Comparison of ENCODE assay signal across 8 cellular contexts in the genomic region with DNA sequence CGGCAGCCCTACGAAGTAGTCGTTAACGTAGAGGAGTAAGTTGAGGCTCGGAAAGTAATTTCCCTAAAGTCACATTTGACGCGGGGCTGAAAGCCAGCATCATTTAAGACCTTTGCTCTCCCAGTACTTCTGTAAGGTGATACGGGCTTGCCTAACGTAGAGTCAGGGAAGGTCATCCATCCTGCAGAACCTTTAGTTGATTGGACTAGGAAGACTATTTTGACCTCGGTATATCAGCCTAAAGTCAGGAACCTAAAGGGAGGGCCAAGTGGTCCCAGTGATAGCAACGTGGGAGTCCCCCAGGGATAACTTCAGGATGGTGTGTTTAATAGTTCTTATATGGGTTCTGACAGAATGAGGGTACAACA. TPM values are rescaled to one million over a fixed set of nuclear protein-coding genes. Genes with fewer than 3 reads are reported as not detected.
DNase-seq lines count a peak whose midpoint lies in the region; ATAC-seq, FAIRE-seq and TF ChIP-seq lines count a peak whose summit lies in the region.

No MANE protein-coding gene starts in this region.

- ATAC-seq in activated naive CD8-positive, alpha-beta T cell treated with anti-CD3 and anti-CD28 coated beads, Interleukin-2, amount 10 ng/mL, durations not matched to agents 7 days and 5 days (ENCODE audit: low read depth): no peak

- H3K4me1 Mint-ChIP-seq in activated naive CD8-positive, alpha-beta T cell treated with anti-CD3 and anti-CD28 coated beads, Interleukin-2, amount 10 ng/mL, durations not matched to agents 7 days and 5 days: peaks cover 15% of the 10 kb centered on the region

- POLR2A ChIA-PET in activated naive CD8-positive, alpha-beta T cell treated with anti-CD3 and anti-CD28 coated beads, Interleukin-2, amount 10 ng/mL, durations not matched to agents 7 days and 5 days (lab: Charles Lee): interaction anchor here (0.7 to 1.5 kb wide), 4 partner anchors 8 to 149 kb away, joined by 3 to 8 read pairs (median 4); no protein-coding TSS in a partner anchor

- H3K27me3 ChIP-seq in subcutaneous abdominal adipose tissue (ENCODE audit: control insufficient read depth in 5 of 5, insufficient read depth in 4 of 5, low read length in 5 of 5): no peaks in the 10 kb centered on the region

- DNase-seq in NCI-H748 (lab: John Stamatoyannopoulos, UW; ENCODE audit: unreplicated experiment) (peak; percentile 37), NCI-H748 treated with DMSO at 0.1 percent for 48 hours (lab: John Stamatoyannopoulos, UW) (no peak), kidney (no peak), epidermal melanocyte (ENCODE audit: insufficient read length, low spot score) (no peak), inferior parietal cortex (ENCODE audit: extremely low spot score) (no peak), A172 (ENCODE audit: low spot score) (no peak)
- DNase-seq in activated naive CD8-positive, alpha-beta T cell treated with anti-CD3 and anti-CD28 coated beads, Interleukin-2, amount 10 ng/mL, durations not matched to agents 7 days and 5 days: no peak

- H3K9me3 Mint-ChIP-seq in activated naive CD8-positive, alpha-beta T cell treated with anti-CD3 and anti-CD28 coated beads, Interleukin-2, amount 10 ng/mL, durations not matched to agents 7 days and 5 days: no peaks in the 10 kb centered on the region

- H3K4me3 Mint-ChIP-seq in activated naive CD8-positive, alpha-beta T cell treated with anti-CD3 and anti-CD28 coated beads, Interleukin-2, amount 10 ng/mL, durations not matched to agents 7 days and 5 days: peak overlapping the region; percentile 87

- no peak for TF ChIP-seq CTCF in kidney (IDR thresholded peaks at IDR 0.05; ENCODE audit: borderline replicate concordance, extremely low read depth, insufficient read depth)

- intact Hi-C loops in kidney (cut with DNase I): no loop called here

- H3K4me1 ChIP-seq in kidney (ENCODE audit: control insufficient read depth in 1 of 2, insufficient read depth in 1 of 2, low read depth in 1 of 2, low read length in 2 of 2) (peaks cover 20 to 25% of the 10 kb centered on the region in 2 donors), subcutaneous abdominal adipose tissue (ENCODE audit: control insufficient read depth in 5 of 5, insufficient read depth in 5 of 5, low read length in 5 of 5) (peaks cover 7 to 21% (median 19%) of the 10 kb centered on the region in 5 donors)

- FAIRE-seq in kidney (lab: Jason Lieb, UNC): no peak

- H3K27me3 Mint-ChIP-seq in activated naive CD8-positive, alpha-beta T cell treated with anti-CD3 and anti-CD28 coated beads, Interleukin-2, amount 10 ng/mL, durations not matched to agents 7 days and 5 days: no peaks in the 10 kb centered on the region

- H3K9me3 ChIP-seq in kidney (ENCODE audit: control insufficient read depth in 1 of 2, low read length in 2 of 2) (no peaks in the 10 kb centered on the region), subcutaneous abdominal adipose tissue (ENCODE audit: control insufficient read depth in 5 of 5, low read length in 5 of 5) (no peaks in the 10 kb centered on the region)

- H3K4me3 ChIP-seq in kidney (ENCODE audit: low read length in 2 of 2) (peak overlapping the region; percentile 92 to 94), subcutaneous abdominal adipose tissue (ENCODE audit: low read depth in 1 of 5, low read length in 5 of 5) (peak overlapping the region; percentile 85 to 100 (median 98))

- peaks cover 14% of the 10 kb centered on the region for H3K36me3 Mint-ChIP-seq in activated naive CD8-positive, alpha-beta T cell treated with anti-CD3 and anti-CD28 coated beads, Interleukin-2, amount 10 ng/mL, durations not matched to agents 7 days and 5 days

- H3K27ac ChIP-seq in kidney (ENCODE audit: low read depth in 2 of 2, low read length in 2 of 2) (peak overlapping the region; percentile 41 to 89), subcutaneous abdominal adipose tissue (ENCODE audit: low read depth, low read length) (peak overlapping the region; percentile 84)

- H3K36me3 ChIP-seq in kidney (ENCODE audit: control insufficient read depth in 1 of 2, insufficient read depth in 2 of 2, low read length in 2 of 2): peaks cover 9 to 42% of the 10 kb centered on the region in 2 donors
- peaks cover 27 to 51% (median 49%) of the 10 kb centered on the region in 5 donors for H3K36me3 ChIP-seq in subcutaneous abdominal adipose tissue (ENCODE audit: control insufficient read depth in 5 of 5, insufficient read depth in 5 of 5, low read length in 5 of 5)

- H3K9ac ChIP-seq in kidney (ENCODE audit: low read length in 2 of 2) (peak overlapping the region; percentile 59 to 86), subcutaneous abdominal adipose tissue (ENCODE audit: low read length in 5 of 5) (peak overlapping the region; percentile 89 to 99 (median 93))

- peak overlapping the region; percentile 89 for H3K27ac Mint-ChIP-seq in activated naive CD8-positive, alpha-beta T cell treated with anti-CD3 and anti-CD28 coated beads, Interleukin-2, amount 10 ng/mL, durations not matched to agents 7 days and 5 days

RNA-seq across cellular contexts. Expression of a gene that starts 0.7 kb away (rescaled TPM):
- total RNA-seq in activated naive CD8-positive, alpha-beta T cell treated with anti-CD3 and anti-CD28 coated beads, Interleukin-2, amount 10 ng/mL, durations not matched to agents 7 days and 5 days: 10 to 100 TPM; 69.4 to 73.9 TPM
- 75.3 TPM for total RNA-seq in kidney
- polyA plus RNA-seq in kidney (ENCODE audit: insufficient read depth, low read depth, low replicate concordance): 28.4 TPM
- 6.1 and 16.2 TPM in 2 replicates for total RNA-seq in A172 (2014; rRNA removed; shearing (Covaris generic))

RNA-seq across cellular contexts. Expression of a gene that starts 29.7 kb away (rescaled TPM):
- total RNA-seq in activated naive CD8-positive, alpha-beta T cell treated with anti-CD3 and anti-CD28 coated beads, Interleukin-2, amount 10 ng/mL, durations not matched to agents 7 days and 5 days: under 1 TPM; 0.34 to 0.42 TPM
- total RNA-seq in kidney: 397 TPM
- 439 TPM for polyA plus RNA-seq in kidney (ENCODE audit: insufficient read depth, low read depth, low replicate concordance)
- 1.4 and 5.2 TPM in 2 replicates for total RNA-seq in A172 (2014; rRNA removed; shearing (Covaris generic))

Comparison
In these comparisons a context has a peak if more than half of its experiments do, and no peak if none do; other contexts are left out.
1. RNA of a gene that starts 29.7 kb away (total RNA-seq): 397 TPM in kidney (single experiment); 1.4 to 5.2 TPM in A172 and 0.34 to 0.42 TPM in activated naive CD8-positive, alpha-beta T cell treated with anti-CD3 and anti-CD28 coated beads, Interleukin-2, amount 10 ng/mL, durations not matched to agents 7 days and 5 days; every median in the first group is over 10 times any median in the second.